In the genomic region with DNA sequence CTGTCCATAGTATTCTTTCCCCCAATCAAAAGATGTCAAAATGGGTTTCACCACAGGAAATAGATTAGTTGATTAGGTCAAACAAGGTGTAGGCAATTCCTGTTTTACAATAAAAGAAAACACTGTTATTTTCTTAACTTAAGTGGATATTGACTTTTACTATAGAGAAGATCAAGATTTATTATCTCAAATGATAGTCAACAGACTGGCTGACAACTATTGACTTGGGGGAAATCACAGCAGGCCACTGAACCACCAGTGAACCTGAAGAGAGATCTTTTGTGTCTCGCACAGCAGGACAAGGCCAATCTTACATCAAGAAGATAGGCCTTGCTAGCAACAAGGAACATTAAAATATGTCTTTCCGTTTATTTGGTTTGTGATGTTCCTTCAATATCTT, we compare ENCODE assay signal across 16 cellular contexts.
DNase-seq lines count a peak whose midpoint lies in the region; ATAC-seq, FAIRE-seq and TF ChIP-seq lines count a peak whose summit lies in the region.
"Had no signal": no experiment of that assay in that cellular context is flagged by ENCODE, and none has a peak within 500 bp of the region (broad histone marks: within the 10 kb centered on the region; RNA-seq: fewer than 3 reads in every experiment).

No MANE protein-coding gene starts in this region.

- no peaks in the 10 kb centered on the region for H3K9me3 ChIP-seq in H1 (ENCODE audit: insufficient read depth in 2 of 2, low read depth in 1 of 2, low read length in 1 of 2)
- H3K9me3 ChIP-seq in neural progenitor cell (ENCODE audit: low read depth), result no peaks in the 10 kb centered on the region
- H3K9me3 ChIP-seq: SJSA1 had no signal

- no peak overlapping the region for H2BK15ac ChIP-seq in H1 (ENCODE audit: low read length)

- H3K4ac ChIP-seq in H1 (replicated peaks; ENCODE audit: insufficient read length, low read depth, low read length), result no peak overlapping the region

- no peak for TF ChIP-seq CTCF in GM23338 (conservative IDR thresholded peaks at IDR 0.05; ENCODE audit: low read depth in 2 of 2)
- TF ChIP-seq CTCF in H1 (IDR thresholded peaks at IDR 0.05; ENCODE audit: control extremely low read depth in 1 of 3, insufficient read depth in 1 of 3, low read depth in 1 of 3, low read length in 3 of 3), result no peak
- TF ChIP-seq CTCF in neural progenitor cell (IDR thresholded peaks at IDR 0.05), result no peak

- H2AFZ ChIP-seq in GM23338 (no peak overlapping the region), H1 (ENCODE audit: low read length) (no peak overlapping the region), neural progenitor cell (replicated peaks) (no peak overlapping the region)

- no peaks in the 10 kb centered on the region for H3K79me1 ChIP-seq in H1 (ENCODE audit: low read depth, low read length)

- H3K4me1 Mint-ChIP-seq in GM23338, result peaks cover 11% of the 10 kb centered on the region
- H3K4me1 Mint-ChIP-seq in neural progenitor cell, result peaks cover 13% of the 10 kb centered on the region

- POLR2A ChIA-PET in H1 (lab: Charles Lee; ENCODE audit: partially characterized antibody), result no interaction called here

- no peak overlapping the region for H3K14ac ChIP-seq in H1 (ENCODE audit: insufficient read length)

- H3K27ac ChIP-seq in GM23338 (ENCODE audit: low read depth) (no peak overlapping the region), H1 (ENCODE audit: low read depth, low read length) (no peak overlapping the region), neural progenitor cell (no peak overlapping the region)
- H3K27ac ChIP-seq: PC-9, SJSA1 had no signal

- 37% methylated on average over 2 of the region's 2 CpGs; no CpG with 5 or more reads in 1 of the 2 experiments for WGBS in H1 (ENCODE audit: extremely low coverage in 1 of 2, insufficient coverage in 1 of 2, insufficient read length in 1 of 2, insufficient replicate concordance in 2 of 2, low coverage in 1 of 2, low lambda C conversion rate in 2 of 2, missing lambda C conversion rate in 1 of 2), 2 experiments

- no peaks in the 10 kb centered on the region for H3F3A ChIP-seq in GM23338 (replicated peaks; ENCODE audit: low read depth)
- H3F3A ChIP-seq in neural progenitor cell (ENCODE audit: low read depth), result no peaks in the 10 kb centered on the region

- H3K36me3 ChIP-seq in GM23338 (ENCODE audit: insufficient read depth) (no peaks in the 10 kb centered on the region), H1 (ENCODE audit: control insufficient read depth in 2 of 4, insufficient read depth in 4 of 4, low read length in 3 of 4) (no peaks in the 10 kb centered on the region), neural progenitor cell (no peaks in the 10 kb centered on the region)
- H3K36me3 ChIP-seq: SJSA1 had no signal

- H2BK12ac ChIP-seq in H1 (ENCODE audit: low read depth, low read length), result no peak overlapping the region

- no peak for FAIRE-seq in H1 (lab: Jason Lieb, UNC)

- ATAC-seq in GM23338 (peak; percentile 57), GM21390 (IDR thresholded peaks at IDR 0.05; ENCODE audit: unreplicated experiment) (no peak)

- H3K27ac Mint-ChIP-seq in GM23338, result no peak overlapping the region
- H3K27ac Mint-ChIP-seq in neural progenitor cell, result no peak overlapping the region
- H3K27ac Mint-ChIP-seq: CD4-positive, alpha-beta T cell had no signal

- H3K9me2 ChIP-seq in GM23338 (ENCODE audit: insufficient read depth), result no peaks in the 10 kb centered on the region

- H3K4me3 Mint-ChIP-seq in GM23338 (no peak overlapping the region), neural progenitor cell (no peak overlapping the region)
- H3K4me3 Mint-ChIP-seq: CD4-positive, alpha-beta T cell had no signal

- CTCF ChIA-PET in H1 (lab: Charles Lee; ENCODE audit: partially characterized antibody), result no interaction called here

- no peak overlapping the region for H3K23ac ChIP-seq in H1 (ENCODE audit: insufficient read length)

- H3K36me3 Mint-ChIP-seq in GM23338 (ENCODE audit: low read depth) (no peaks in the 10 kb centered on the region), neural progenitor cell (no peaks in the 10 kb centered on the region)

- H2AK5ac ChIP-seq in H1 (ENCODE audit: low read depth, low read length), result no peak overlapping the region

- H3K18ac ChIP-seq in H1 (ENCODE audit: extremely low read depth, low read length), result no peak overlapping the region

- TF ChIP-seq POLR2A in H1 (IDR thresholded peaks at IDR 0.05; ENCODE audit: control extremely low read depth in 1 of 2, low read depth in 2 of 2, low read length in 2 of 2), result no peak

- H3K79me2 ChIP-seq in GM23338 (replicated peaks; ENCODE audit: insufficient read depth) (no peaks in the 10 kb centered on the region), H1 (ENCODE audit: control insufficient read depth in 1 of 2, insufficient read depth in 2 of 2, low read length in 2 of 2) (no peaks in the 10 kb centered on the region), neural progenitor cell (ENCODE audit: low read depth) (no peaks in the 10 kb centered on the region)

- no peak overlapping the region for H4K8ac ChIP-seq in H1 (ENCODE audit: extremely low read depth, insufficient read depth, low read length)

- H4K5ac ChIP-seq in H1 (ENCODE audit: insufficient read length, low read depth, low read length), result no peak overlapping the region

- no peak for TF ChIP-seq RAD21 in H1 (IDR thresholded peaks at IDR 0.05 in 1 of 2, conservative IDR thresholded peaks at IDR 0.05 in 1 of 2; ENCODE audit: low read depth in 2 of 2, low read length in 2 of 2)

- H2BK20ac ChIP-seq in H1 (ENCODE audit: low read length), result no peak overlapping the region

- no peak overlapping the region for H2BK120ac ChIP-seq in H1 (replicated peaks; ENCODE audit: low read depth, low read length)

- no peak overlapping the region for H3K56ac ChIP-seq in H1 (replicated peaks; ENCODE audit: insufficient read length, low read depth, low read length)

- H3K27me3 Mint-ChIP-seq in GM23338 (ENCODE audit: insufficient read depth, low read depth, poor library complexity), result no peaks in the 10 kb centered on the region
- no peaks in the 10 kb centered on the region for H3K27me3 Mint-ChIP-seq in neural progenitor cell (ENCODE audit: insufficient read depth, low read depth)
- H3K27me3 Mint-ChIP-seq: CD4-positive, alpha-beta T cell had no signal

- H3K9me3 Mint-ChIP-seq in GM23338 (no peaks in the 10 kb centered on the region), neural progenitor cell (no peaks in the 10 kb centered on the region)

- TF ChIP-seq EP300 in H1 (IDR thresholded peaks at IDR 0.05; ENCODE audit: borderline replicate concordance in 1 of 2, low read depth in 2 of 2, low read length in 2 of 2), result no peak

- H2BK5ac ChIP-seq in H1 (ENCODE audit: low read depth, low read length), result no peak overlapping the region

- no peak overlapping the region for H3K9ac ChIP-seq in H1 (replicated peaks in 1 of 4; ENCODE audit: extremely low read depth in 1 of 4, low read depth in 3 of 4, low read length in 3 of 4)
- no peak overlapping the region for H3K9ac ChIP-seq in neural progenitor cell

- DNase-seq in GM23338 (ENCODE audit: low spot score) (peak; percentile 33), NCI-H2081 (lab: John Stamatoyannopoulos, UW) (peak; percentile 10 to 76), H1 (ENCODE audit: low read depth in 1 of 2, low spot score in 2 of 2) (no peak), neural progenitor cell (ENCODE audit: low spot score) (peak; percentile 21), Ammon's horn (ENCODE audit: low spot score) (no peak), NOMO-1 treated with DMSO at 0.1 percent for 48 hours (lab: John Stamatoyannopoulos, UW; ENCODE audit: unreplicated experiment) (no peak)
- DNase-seq: CD4-positive, alpha-beta T cell; DMS153; GDM1; KG1; NCI-H2029; NCI-H510A treated with DMSO at 0.1 percent for 48 hours; PC-9; SW 1271 had no signal

- no peak overlapping the region for H3K4me3 ChIP-seq in GM23338
- no peak overlapping the region for H3K4me3 ChIP-seq in H1 (ENCODE audit: extremely low read depth in 1 of 4, insufficient read depth in 2 of 4, low read depth in 3 of 4, low read length in 4 of 4)
- H3K4me3 ChIP-seq in neural progenitor cell, result no peak overlapping the region
- H3K4me3 ChIP-seq: PC-9, SJSA1 had no signal

- H3K27me3 ChIP-seq in GM23338 (ENCODE audit: insufficient read depth) (no peaks in the 10 kb centered on the region), H1 (replicated peaks in 1 of 4; ENCODE audit: control insufficient read depth in 3 of 4, extremely low read depth in 1 of 4, insufficient read depth in 3 of 4, low read length in 3 of 4) (no peaks in the 10 kb centered on the region), neural progenitor cell (no peaks in the 10 kb centered on the region)
- H3K27me3 ChIP-seq: SJSA1 had no signal

- H3K4me1 ChIP-seq in GM23338 (ENCODE audit: insufficient read depth), result peaks cover 8% of the 10 kb centered on the region; the same call in 1 of the 2 replicates
- H3K4me1 ChIP-seq in H1 (replicated peaks in 1 of 4; ENCODE audit: control insufficient read depth in 3 of 4, insufficient read depth in 4 of 4, low read length in 3 of 4), result peaks cover 0 to 5% (median 2%) of the 10 kb centered on the region in 4 experiments; a peak in 3 of 7 replicates
- H3K4me1 ChIP-seq in neural progenitor cell, result no peaks in the 10 kb centered on the region
- H3K4me1 ChIP-seq: SJSA1 had no signal

- H4K91ac ChIP-seq in H1 (replicated peaks; ENCODE audit: insufficient read length, low read length), result no peak overlapping the region

- H3K4me2 ChIP-seq in GM23338 (peak overlapping the region; percentile 27; the same call in 1 of the 2 replicates), H1 (ENCODE audit: insufficient read depth in 1 of 2, low read depth in 2 of 2, low read length in 2 of 2) (no peak overlapping the region; a peak in 1 of 4 replicates), neural progenitor cell (no peak overlapping the region)
- H3K4me2 ChIP-seq: PC-9 had no signal

- no peaks in the 10 kb centered on the region for H4K20me1 ChIP-seq in GM23338 (replicated peaks; ENCODE audit: insufficient read depth)
- H4K20me1 ChIP-seq in H1 (replicated peaks in 1 of 2; ENCODE audit: control insufficient read depth in 1 of 2, insufficient read depth in 2 of 2, low read length in 2 of 2), result no peaks in the 10 kb centered on the region
- no peaks in the 10 kb centered on the region for H4K20me1 ChIP-seq in neural progenitor cell (ENCODE audit: low read depth)

- no peaks in the 10 kb centered on the region for H3K23me2 ChIP-seq in H1 (ENCODE audit: low read depth, low read length)

TF ChIP-seq in GM23338, 12 proteins besides CTCF, POLR2A, EP300 and RAD21 (continues in another document):
- TF ChIP-seq EZH2 (IDR thresholded peaks at IDR 0.05; ENCODE audit: low read depth, unreplicated experiment), result no peak

TF ChIP-seq in H1, 55 proteins besides CTCF, POLR2A, EP300 and RAD21 (continues in another document):
- TF ChIP-seq PHF8 (conservative IDR thresholded peaks at IDR 0.05; ENCODE audit: low read depth, low read length) (no peak), BRCA1 (IDR thresholded peaks at IDR 0.05; ENCODE audit: low read depth, low read length) (no peak), FOSL1 (IDR thresholded peaks at IDR 0.05; ENCODE audit: insufficient read depth, low read depth, low read length) (no peak), RNF2 (IDR thresholded peaks at IDR 0.05; ENCODE audit: borderline replicate concordance, low read depth, low read length, missing control alignments, poor library complexity, severe bottlenecking) (no peak), GABPA (IDR thresholded peaks at IDR 0.05; ENCODE audit: borderline replicate concordance, insufficient read depth, low read length) (no peak)

Comparison
In these comparisons a context has a peak if more than half of its experiments do, and no peak if none do; other contexts are left out.
1. DNase-seq: peak in GM23338 (single experiment), NCI-H2081 (2 of 2) and neural progenitor cell (single experiment); none in H1 (0 of 2), Ammon's horn (single experiment) and NOMO-1 treated with DMSO at 0.1 percent for 48 hours (single experiment).